Comparison of ENCODE assay signal across 18 cellular contexts in the genomic region with DNA sequence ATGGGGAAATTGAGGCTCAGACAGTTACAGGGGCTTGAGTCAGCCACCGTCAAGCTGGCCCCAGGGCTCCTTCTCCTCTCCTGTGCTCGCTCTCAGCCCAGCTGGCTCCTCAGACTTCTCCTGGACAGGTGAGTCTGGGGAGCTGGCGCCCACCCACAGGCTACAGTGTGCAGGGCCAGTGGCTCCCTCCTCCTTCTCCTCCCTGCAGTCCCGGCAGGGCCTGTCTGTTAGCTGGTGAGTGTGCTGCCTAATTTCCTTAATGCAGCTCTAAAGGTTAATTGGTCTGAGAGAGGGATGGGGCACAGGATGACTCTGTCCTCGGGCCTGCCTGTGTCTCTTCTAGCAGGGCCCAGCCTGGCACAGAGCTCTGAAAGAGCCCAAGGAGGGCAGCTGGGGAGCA. TPM values are rescaled to one million over a fixed set of nuclear protein-coding genes. Genes with fewer than 3 reads are reported as not detected.
"Had no signal": no experiment of that assay in that cellular context is flagged by ENCODE, and none has a peak within 500 bp of the region (broad histone marks: within the 10 kb centered on the region; RNA-seq: fewer than 3 reads in every experiment).

No MANE protein-coding gene starts in this region.

- H3K27me3 Mint-ChIP-seq: activated CD8-positive, alpha-beta T cell treated with anti-CD3 and anti-CD28 coated beads for 36 hours; naive thymus-derived CD4-positive, alpha-beta T cell; stimulated activated naive CD8-positive, alpha-beta T cell treated with anti-CD3 and anti-CD28 coated beads, Interleukin-15, Interleukin-2, amounts not matched to agents 100 ng/mL and 50 ng/mL, for 24 hours had no signal

- H3K36me3 ChIP-seq: cardiac muscle cell had no signal

- H3K27me3 ChIP-seq: cardiac muscle cell, testis had no signal

- H3K27ac ChIP-seq: cardiac muscle cell, testis had no signal

- H3K4me3 ChIP-seq: cardiac muscle cell, mucosa of descending colon, testis had no signal

- H3K9me3 Mint-ChIP-seq: activated CD8-positive, alpha-beta T cell treated with anti-CD3 and anti-CD28 coated beads for 36 hours; activated T-cell treated with anti-CD3 and anti-CD28 coated beads, Interleukin-2, amount 50 U/mL, for 4 hours; naive thymus-derived CD4-positive, alpha-beta T cell; stimulated activated naive CD8-positive, alpha-beta T cell treated with anti-CD3 and anti-CD28 coated beads, Interleukin-15, Interleukin-2, amounts not matched to agents 100 ng/mL and 50 ng/mL, for 24 hours; WTC11 had no signal

- H3K4me3 Mint-ChIP-seq: activated CD8-positive, alpha-beta T cell treated with anti-CD3 and anti-CD28 coated beads for 36 hours; activated T-cell treated with anti-CD3 and anti-CD28 coated beads, Interleukin-2, amount 50 U/mL, for 4 hours; naive thymus-derived CD4-positive, alpha-beta T cell; stimulated activated naive CD8-positive, alpha-beta T cell treated with anti-CD3 and anti-CD28 coated beads, Interleukin-15, Interleukin-2, amounts not matched to agents 100 ng/mL and 50 ng/mL, for 24 hours; T-helper 17 cell; WTC11 had no signal

- H3K36me3 Mint-ChIP-seq: naive thymus-derived CD4-positive, alpha-beta T cell; WTC11 had no signal

- H3K9me3 ChIP-seq: mucosa of descending colon, testis had no signal

- H3K27ac Mint-ChIP-seq: activated CD8-positive, alpha-beta T cell treated with anti-CD3 and anti-CD28 coated beads for 36 hours; naive thymus-derived CD4-positive, alpha-beta T cell; stimulated activated naive CD8-positive, alpha-beta T cell treated with anti-CD3 and anti-CD28 coated beads, Interleukin-15, Interleukin-2, amounts not matched to agents 100 ng/mL and 50 ng/mL, for 24 hours; T-helper 17 cell; WTC11 had no signal

- DNase-seq: activated CD4-positive, alpha-beta T cell treated with anti-CD3 and anti-CD28 coated beads for 48 hours; activated CD8-positive, alpha-beta T cell treated with anti-CD3 and anti-CD28 coated beads for 36 hours; activated effector memory CD4-positive, alpha-beta T cell treated with Interleukin-2 at 50 U/mL for 16 hours; activated naive CD4-positive, alpha-beta T cell treated with anti-CD3 and anti-CD28 coated beads, Interleukin-2, amount 50 U/mL, for 16 hours; activated T-cell treated with anti-CD3 and anti-CD28 coated beads, Interleukin-2, amount 50 U/mL, for 4 hours; mucosa of descending colon; naive thymus-derived CD4-positive, alpha-beta T cell; nucleus accumbens; right cardiac atrium; small intestine; stimulated activated CD4-positive, alpha-beta T cell treated with anti-CD3 and anti-CD28 coated beads, Interleukin-4, amount 100 ng/mL, for 4 hours; stimulated activated CD8-positive, alpha-beta memory T cell treated with anti-CD3 and anti-CD28 coated beads, Interleukin-4, amount 100 ng/mL, for 48 hours; T-helper 17 cell; testis had no signal

- ATAC-seq: activated CD8-positive, alpha-beta T cell treated with anti-CD3 and anti-CD28 coated beads for 36 hours; activated T-cell treated with anti-CD3 and anti-CD28 coated beads, Interleukin-2, amount 50 U/mL, for 4 hours; left lobe of liver; mucosa of descending colon; naive thymus-derived CD4-positive, alpha-beta T cell; right cardiac atrium; T-helper 17 cell; WTC11 had no signal

RNA-seq across cellular contexts. Expression of gene LMO1, which starts 31.7 kb away (rescaled TPM):
- total RNA-seq: activated CD8-positive, alpha-beta T cell treated with anti-CD3 and anti-CD28 coated beads for 36 hours; activated T-cell treated with anti-CD3 and anti-CD28 coated beads, Interleukin-2, amount 50 U/mL, for 4 hours; left lobe of liver; naive thymus-derived CD4-positive, alpha-beta T cell; T-helper 17 cell had no signal
- polyA plus RNA-seq: naive thymus-derived CD4-positive, alpha-beta T cell; small intestine had no signal
